In genomic region chr9:27433599-27434325, GRCh38 we compare ENCODE assay signal across 29 cellular contexts.
DNase-seq lines count a peak whose midpoint lies in the region; ATAC-seq, FAIRE-seq and TF ChIP-seq lines count a peak whose summit lies in the region.
"Had no signal": no experiment of that assay in that cellular context is flagged by ENCODE, and none has a peak within 500 bp of the region (broad histone marks: within the 10 kb centered on the region; RNA-seq: fewer than 3 reads in every experiment).

No MANE protein-coding gene starts in this region.

- H3K4me1 ChIP-seq in left lung (peaks cover 0 to 11% of the 10 kb centered on the region in 2 donors), stomach (peaks cover 35 to 85% (median 64%) of the 10 kb centered on the region in 4 donors)

- intact Hi-C loops in left lung (cut with DNase I) (no loop called here), stomach (cut with DNase I; ENCODE audit: low total_unique reads) (no loop called here)
- intact Hi-C loops in CD4-positive, alpha-beta T cell (cut with DNase I, micrococcal nuclease) = loop anchor here in 1 of 2 experiments (5.0 to 10.0 kb wide), 2 partner anchors 51 kb away; no protein-coding TSS in a partner anchor

- WGBS in stomach, 5 donors = 43 to 56% (median 51%) methylated on average over 3 of the region's 3 CpGs

- FAIRE-seq in H54 (lab: Jason Lieb, UNC) = peak; percentile 15
- FAIRE-seq: GM19239 had no signal

- no peaks in the 10 kb centered on the region for H3K9me3 ChIP-seq in left lung
- no peaks in the 10 kb centered on the region for H3K9me3 ChIP-seq in stomach
- no peaks in the 10 kb centered on the region for H3K9me3 ChIP-seq in CD4-positive, alpha-beta T cell (ENCODE audit: control insufficient read depth, low read length)
- H3K9me3 ChIP-seq: esophagus squamous epithelium, testis had no signal

- TF ChIP-seq CTCF in brain (conservative IDR thresholded peaks at IDR 0.05) = no peak
- no peak for TF ChIP-seq CTCF in left lung (IDR thresholded peaks at IDR 0.05)
- no peak for TF ChIP-seq CTCF in stomach (IDR thresholded peaks at IDR 0.05)
- no peak for TF ChIP-seq CTCF in CD4-positive, alpha-beta T cell (IDR thresholded peaks at IDR 0.05)

- TF ChIP-seq EP300 in stomach (IDR thresholded peaks at IDR 0.05) = no peak

- H3K4me1 Mint-ChIP-seq in brain = peaks cover 93% of the 10 kb centered on the region
- peaks cover 11% of the 10 kb centered on the region for H3K4me1 Mint-ChIP-seq in CD4-positive, alpha-beta T cell (ENCODE audit: low read depth)

- H3K4me3 ChIP-seq in left lung (no peak overlapping the region), stomach (no peak overlapping the region)
- H3K4me3 ChIP-seq: esophagus squamous epithelium, GM23248, neural progenitor cell, testis had no signal

- H3K36me3 ChIP-seq in left lung = no peaks in the 10 kb centered on the region
- no peaks in the 10 kb centered on the region for H3K36me3 ChIP-seq in stomach
- H3K36me3 ChIP-seq: esophagus squamous epithelium, neural progenitor cell had no signal

- H3K36me3 Mint-ChIP-seq in brain = no peaks in the 10 kb centered on the region
- H3K36me3 Mint-ChIP-seq in CD4-positive, alpha-beta T cell (ENCODE audit: low read depth) = no peaks in the 10 kb centered on the region
- H3K36me3 Mint-ChIP-seq: CD4-positive, alpha-beta memory T cell; neural progenitor cell had no signal

- no peak overlapping the region for H3K4me3 Mint-ChIP-seq in brain
- no peak overlapping the region for H3K4me3 Mint-ChIP-seq in CD4-positive, alpha-beta T cell
- H3K4me3 Mint-ChIP-seq: activated CD4-positive, alpha-beta memory T cell treated with anti-CD3 and anti-CD28 coated beads, Interleukin-2, amount 10 ng/mL, durations not matched to agents 7 days and 5 days; CD4-positive, alpha-beta memory T cell; neural progenitor cell had no signal

- CTCF ChIA-PET in CD4-positive, alpha-beta T cell (lab: Charles Lee) = no interaction called here

- H3K27ac ChIP-seq in left lung (no peak overlapping the region), stomach (peak overlapping the region in 4 of 5 donors; percentile 0 to 37 (median 29))
- no peak overlapping the region for H3K27ac ChIP-seq in CD4-positive, alpha-beta T cell (ENCODE audit: low read depth, low read length)
- H3K27ac ChIP-seq: GM23248, neural progenitor cell had no signal

- H3K9me3 Mint-ChIP-seq in brain = peaks cover 0 to 3% (median 0%) of the 10 kb centered on the region in 5 experiments
- H3K9me3 Mint-ChIP-seq in CD4-positive, alpha-beta T cell = no peaks in the 10 kb centered on the region
- H3K9me3 Mint-ChIP-seq: activated CD4-positive, alpha-beta memory T cell treated with anti-CD3 and anti-CD28 coated beads, Interleukin-2, amount 10 ng/mL, durations not matched to agents 7 days and 5 days; CD4-positive, alpha-beta memory T cell; neural progenitor cell had no signal

- ATAC-seq in left lung (peak; percentile 75), GM19023 (IDR thresholded peaks at IDR 0.05; ENCODE audit: unreplicated experiment) (no peak), HG02938 (IDR thresholded peaks at IDR 0.05; ENCODE audit: unreplicated experiment) (no peak)
- ATAC-seq in CD4-positive, alpha-beta T cell (ENCODE audit: poor library complexity) = no peak

- TF ChIP-seq POLR2A in H54 (IDR thresholded peaks at IDR 0.05; ENCODE audit: low read depth, low read length) = no peak
- TF ChIP-seq POLR2A in stomach (IDR thresholded peaks at IDR 0.05) = no peak

- H3K27me3 ChIP-seq in left lung (no peaks in the 10 kb centered on the region), stomach (no peaks in the 10 kb centered on the region)
- no peaks in the 10 kb centered on the region for H3K27me3 ChIP-seq in CD4-positive, alpha-beta T cell (ENCODE audit: control insufficient read depth, insufficient read depth, low read length)
- H3K27me3 ChIP-seq: esophagus squamous epithelium, neural progenitor cell, testis had no signal

- peak overlapping the region in 4 of 5 experiments; percentile 12 to 65 (median 50) for H3K27ac Mint-ChIP-seq in brain
- no peak overlapping the region for H3K27ac Mint-ChIP-seq in CD4-positive, alpha-beta T cell
- H3K27ac Mint-ChIP-seq: activated CD4-positive, alpha-beta memory T cell treated with anti-CD3 and anti-CD28 coated beads, Interleukin-2, amount 10 ng/mL, durations not matched to agents 7 days and 5 days; CD4-positive, alpha-beta memory T cell; neural progenitor cell had no signal

- DNase-seq in H54 (ENCODE audit: insufficient read length, low spot score) = no peak
- DNase-seq in left lung = no peak
- no peak for DNase-seq in stomach
- no peak for DNase-seq in CD4-positive, alpha-beta T cell
- no peak for DNase-seq in NCI-H1048 (lab: John Stamatoyannopoulos, UW)
- DNase-seq: activated CD4-positive, alpha-beta memory T cell treated with anti-CD3 and anti-CD28 coated beads, Interleukin-2, amount 10 ng/mL, durations not matched to agents 7 days and 5 days; activated CD4-positive, CD25-positive, alpha-beta regulatory T cell; activated naive CD4-positive, alpha-beta T cell; activated T-cell treated with anti-CD3 and anti-CD28 coated beads for 4 hours; CD4-positive, alpha-beta memory T cell; central memory CD4-positive, alpha-beta T cell; DMS53; effector CD4-positive, alpha-beta T cell; esophagus squamous epithelium; GF-D8; GM23248; kidney glomerular epithelial cell; NCI-H1105; NCI-H2081 treated with DMSO at 0.1 percent for 48 hours; NCI-H524 treated with DMSO at 0.1 percent for 48 hours; retina; RPMI8226; T1000; testis had no signal

- POLR2A ChIA-PET in CD4-positive, alpha-beta T cell (lab: Charles Lee) = no interaction called here

- no peaks in the 10 kb centered on the region for H3K27me3 Mint-ChIP-seq in brain
- no peaks in the 10 kb centered on the region for H3K27me3 Mint-ChIP-seq in CD4-positive, alpha-beta T cell

Comparison
In these comparisons a context has a peak if more than half of its experiments do, and no peak if none do; other contexts are left out.
1. H3K27ac ChIP-seq: peak in stomach (4 of 5); none in left lung (0 of 2) and CD4-positive, alpha-beta T cell (single experiment).